In the genomic region with DNA sequence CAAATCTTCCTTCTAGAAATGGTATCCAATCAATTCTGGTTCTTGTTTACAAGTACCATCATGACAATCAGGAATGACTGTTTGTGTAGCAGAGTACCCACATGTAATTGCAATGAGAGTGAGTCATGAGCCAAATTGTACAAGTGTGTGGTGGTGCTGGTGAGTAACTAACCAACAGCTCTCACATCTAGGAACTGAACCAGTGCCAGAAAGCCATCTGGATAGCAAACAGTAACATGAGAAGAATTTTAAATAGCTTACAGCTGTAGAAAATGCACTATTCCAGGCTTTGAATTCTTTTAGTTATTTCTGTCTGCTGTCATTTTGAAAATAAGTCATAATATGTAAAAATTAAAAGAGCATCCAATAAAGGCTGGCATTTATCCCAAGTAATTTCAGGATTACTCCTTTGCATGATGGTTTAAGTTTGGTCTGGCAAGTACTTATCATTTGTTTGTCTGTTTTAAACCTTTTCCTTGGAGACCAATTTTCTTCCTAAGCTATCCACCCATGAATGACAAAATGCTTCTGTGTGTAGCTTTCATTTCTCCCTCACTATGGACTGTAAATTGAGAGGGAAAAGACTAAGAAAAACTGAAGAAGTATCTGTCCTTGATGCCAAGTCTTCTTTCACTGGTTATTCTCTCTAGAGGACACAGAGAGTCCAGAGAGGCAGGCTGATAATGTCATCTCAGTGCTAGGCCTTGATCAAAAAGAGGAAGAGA, we compare ENCODE assay signal across 8 cellular contexts.
A peak's percentile ranks its signal among the peaks of the same experiment; 100 is the strongest.
DNase-seq lines count a peak whose midpoint lies in the region; ATAC-seq and TF ChIP-seq lines count a peak whose summit lies in the region.

No MANE protein-coding gene starts in this region.

- H3K36me3 ChIP-seq in body of pancreas (replicated peaks in 1 of 2; ENCODE audit: insufficient read depth in 1 of 2, low read depth in 2 of 2) = no peaks in the 10 kb centered on the region

- TF ChIP-seq CTCF in body of pancreas (IDR thresholded peaks at IDR 0.05) = peak in 2 of 7 experiments; percentile 12 to 14

- H3K4me3 Mint-ChIP-seq in stimulated activated effector memory CD8-positive, alpha-beta T cell treated with anti-CD3 and anti-CD28 coated beads, Interleukin-12 subunit alpha, Interleukin-12 subunit beta, amount 100 ng/mL, for 72 hours = no peak overlapping the region

- peaks cover 32% of the 10 kb centered on the region for H3K4me1 ChIP-seq in body of pancreas

- peak overlapping the region; percentile 29 for H3K27ac Mint-ChIP-seq in stimulated activated effector memory CD8-positive, alpha-beta T cell treated with anti-CD3 and anti-CD28 coated beads, Interleukin-12 subunit alpha, Interleukin-12 subunit beta, amount 100 ng/mL, for 72 hours

- no peaks in the 10 kb centered on the region for H3K36me3 Mint-ChIP-seq in stimulated activated effector memory CD8-positive, alpha-beta T cell treated with anti-CD3 and anti-CD28 coated beads, Interleukin-12 subunit alpha, Interleukin-12 subunit beta, amount 100 ng/mL, for 72 hours

- peak overlapping the region; percentile 38 to 76 (median 60) for H3K27ac ChIP-seq in body of pancreas

- H3K27me3 ChIP-seq in body of pancreas = no peaks in the 10 kb centered on the region

- no peak for TF ChIP-seq POLR2A in body of pancreas (IDR thresholded peaks at IDR 0.05)

- DNase-seq in activated gamma-delta T cell treated with Interleukin-2 at 50 U/mL for 16 hours (peak; percentile 11), activated gamma-delta T cell (lab: John Stamatoyannopoulos, UW) (no peak), NCI-H460 (ENCODE audit: extremely low read depth, low read depth) (peak; percentile 43), body of pancreas (peak; percentile 73 to 91 (median 79)), islet precursor cell (peak; percentile 77)
- no peak for DNase-seq in stimulated activated effector memory CD8-positive, alpha-beta T cell treated with anti-CD3 and anti-CD28 coated beads, Interleukin-12 subunit alpha, Interleukin-12 subunit beta, amount 100 ng/mL, for 72 hours (ENCODE audit: low spot score in 2 of 2)

- H3K9me3 ChIP-seq in body of pancreas = no peaks in the 10 kb centered on the region

- H3K9me3 Mint-ChIP-seq in stimulated activated effector memory CD8-positive, alpha-beta T cell treated with anti-CD3 and anti-CD28 coated beads, Interleukin-12 subunit alpha, Interleukin-12 subunit beta, amount 100 ng/mL, for 72 hours = no peaks in the 10 kb centered on the region

- peaks cover 17% of the 10 kb centered on the region for H3K4me1 Mint-ChIP-seq in stimulated activated effector memory CD8-positive, alpha-beta T cell treated with anti-CD3 and anti-CD28 coated beads, Interleukin-12 subunit alpha, Interleukin-12 subunit beta, amount 100 ng/mL, for 72 hours

- H3K4me3 ChIP-seq in body of pancreas = no peak overlapping the region

- peak; percentile 78 for ATAC-seq in HG03460 (IDR thresholded peaks at IDR 0.05; ENCODE audit: unreplicated experiment)
- ATAC-seq in body of pancreas = peak; percentile 95
- peak; percentile 100 for ATAC-seq in stimulated activated effector memory CD8-positive, alpha-beta T cell treated with anti-CD3 and anti-CD28 coated beads, Interleukin-12 subunit alpha, Interleukin-12 subunit beta, amount 100 ng/mL, for 72 hours
- ATAC-seq in HG02571 (IDR thresholded peaks at IDR 0.05; ENCODE audit: unreplicated experiment) = no peak

- intact Hi-C loops in body of pancreas (cut with DNase I) = no loop called here

Comparison
In these comparisons a context has a peak if more than half of its experiments do, and no peak if none do; other contexts are left out.
1. DNase-seq: peak in activated gamma-delta T cell treated with Interleukin-2 at 50 U/mL for 16 hours (single experiment), NCI-H460 (single experiment), body of pancreas (4 of 4) and islet precursor cell (single experiment); none in activated gamma-delta T cell (single experiment) and stimulated activated effector memory CD8-positive, alpha-beta T cell treated with anti-CD3 and anti-CD28 coated beads, Interleukin-12 subunit alpha, Interleukin-12 subunit beta, amount 100 ng/mL, for 72 hours (0 of 2).